ENCODE assay signal across 13 cellular contexts in the genomic region with DNA sequence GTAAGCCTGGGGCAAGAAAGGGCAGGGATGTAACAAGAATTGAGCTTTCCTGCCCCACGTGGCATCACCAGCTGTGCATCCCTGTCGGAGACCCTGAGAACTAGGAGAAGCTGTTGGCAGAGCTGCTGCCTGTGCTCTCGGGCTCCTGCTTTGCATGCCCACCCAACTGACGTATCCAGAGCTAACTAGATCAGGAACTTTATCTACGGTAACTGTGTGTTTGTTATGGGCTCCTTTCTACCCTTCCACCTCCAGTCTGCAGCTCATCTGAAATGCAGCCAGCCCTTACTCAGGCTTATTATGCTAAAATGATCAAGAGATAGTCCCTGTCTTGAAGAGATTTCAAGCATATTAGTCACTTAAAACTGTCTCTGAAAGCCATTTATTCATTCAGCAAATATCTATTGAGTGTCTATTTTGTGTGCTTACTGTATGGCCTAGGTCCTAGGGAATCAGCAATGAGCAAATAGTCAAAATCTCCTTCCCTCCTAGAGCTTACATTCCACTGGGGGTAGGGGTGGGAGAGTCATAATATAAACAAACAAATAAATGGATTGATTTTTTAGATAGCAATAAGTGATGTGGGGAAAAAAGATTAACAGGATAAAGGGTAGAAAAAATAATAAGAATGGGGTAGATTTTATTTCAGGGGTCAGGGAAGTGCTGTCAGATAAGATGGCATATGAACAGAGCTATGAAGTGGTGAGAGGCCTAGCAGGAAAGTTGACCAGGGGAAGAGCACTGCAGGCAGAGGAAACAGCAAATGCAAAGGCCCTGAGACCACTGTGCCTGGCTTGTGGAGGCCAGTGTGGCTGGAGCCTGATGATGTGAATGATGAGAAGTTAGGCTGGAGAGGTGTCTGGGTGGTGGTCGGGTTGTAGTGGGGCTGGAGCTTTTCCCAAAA.
A peak's percentile ranks its signal among the peaks of the same experiment; 100 is the strongest.
DNase-seq lines count a peak whose midpoint lies in the region; ATAC-seq and TF ChIP-seq lines count a peak whose summit lies in the region.
"Had no signal": no experiment of that assay in that cellular context is flagged by ENCODE, and none has a peak within 500 bp of the region (broad histone marks: within the 10 kb centered on the region; RNA-seq: fewer than 3 reads in every experiment).

No MANE protein-coding gene starts in this region.

- POLR2A ChIA-PET in Caco-2 (lab: Charles Lee), result no interaction called here

- no peaks in the 10 kb centered on the region for H4K20me1 ChIP-seq in mammary epithelial cell (ENCODE audit: insufficient read depth, low read length)

- TF ChIP-seq CTCF in Caco-2 (IDR thresholded peaks at IDR 0.05; ENCODE audit: insufficient read depth in 1 of 2, low read depth in 1 of 2, low read length in 1 of 2, severe bottlenecking in 1 of 2, unreplicated experiment in 1 of 2), result no peak
- no peak for TF ChIP-seq CTCF in mammary epithelial cell (conservative IDR thresholded peaks at IDR 0.05 in 1 of 2, IDR thresholded peaks at IDR 0.05 in 1 of 2; ENCODE audit: extremely low read depth in 1 of 2, insufficient read depth in 1 of 2, low read depth in 1 of 2, low read length in 2 of 2)

- intact Hi-C loops in Caco-2 (cut with micrococcal nuclease; ENCODE audit: unreplicated experiment), result no loop called here
- intact Hi-C loops in mammary epithelial cell (cut with micrococcal nuclease), result no loop called here

- no peak overlapping the region for H2AFZ ChIP-seq in mammary epithelial cell (ENCODE audit: low read depth, low read length)

- BruUV-seq in Caco-2 (replicated peaks; lab: Mats Ljungman, UMichigan), result no TSS peak
- BruUV-seq in mammary epithelial cell (replicated peaks; lab: Mats Ljungman, UMichigan), result no TSS peak

- no peak overlapping the region for H3K27ac ChIP-seq in mammary epithelial cell (ENCODE audit: insufficient read depth, low read depth, low read length)

- H3K79me2 ChIP-seq in mammary epithelial cell (ENCODE audit: insufficient read depth, low read length), result no peaks in the 10 kb centered on the region

- H3K36me3 Mint-ChIP-seq in Caco-2 (ENCODE audit: insufficient read depth, unreplicated experiment), result no peaks in the 10 kb centered on the region
- peaks cover 19 to 37% of the 10 kb centered on the region in 2 donors for H3K36me3 Mint-ChIP-seq in naive B cell

- H3K4me1 ChIP-seq in Caco-2 (no peaks in the 10 kb centered on the region), mammary epithelial cell (ENCODE audit: insufficient read depth, low read length) (peaks cover 22% of the 10 kb centered on the region)

- ATAC-seq in naive B cell (ENCODE audit: low read depth in 2 of 2), result no peak

- H3K27me3 Mint-ChIP-seq in Caco-2 (ENCODE audit: insufficient read depth, unreplicated experiment), result no peaks in the 10 kb centered on the region
- no peaks in the 10 kb centered on the region for H3K27me3 Mint-ChIP-seq in naive B cell
- H3K27me3 Mint-ChIP-seq: activated naive CD8-positive, alpha-beta T cell had no signal

- H3K27ac Mint-ChIP-seq in Caco-2 (ENCODE audit: unreplicated experiment), result peak overlapping the region; percentile 2
- peak overlapping the region in 4 of 6 donors; percentile 1 to 88 (median 15) for H3K27ac Mint-ChIP-seq in naive B cell
- H3K27ac Mint-ChIP-seq: activated naive CD8-positive, alpha-beta T cell had no signal

- no peaks in the 10 kb centered on the region for H3K4me1 Mint-ChIP-seq in Caco-2 (ENCODE audit: low read depth, unreplicated experiment)
- peaks cover 5 to 24% (median 18%) of the 10 kb centered on the region in 3 donors for H3K4me1 Mint-ChIP-seq in naive B cell

- no peak overlapping the region for H3K4me2 ChIP-seq in mammary epithelial cell (ENCODE audit: insufficient read depth, low read depth, low read length)

- H3K9me3 Mint-ChIP-seq in Caco-2 (ENCODE audit: unreplicated experiment) (peaks cover 24% of the 10 kb centered on the region), naive B cell (peaks cover 0 to 9% (median 6%) of the 10 kb centered on the region in 7 donors)

- dilution Hi-C loops in mammary epithelial cell (cut with HindIII; ENCODE audit: low sequenced_read_pairs), result no loop called here

- H3K4me3 Mint-ChIP-seq in Caco-2 (ENCODE audit: unreplicated experiment) (no peak overlapping the region), naive B cell (peak overlapping the region in 1 of 8 donors; percentile 73)
- H3K4me3 Mint-ChIP-seq: activated naive CD8-positive, alpha-beta T cell had no signal

- 82% methylated on average over 6 of the region's 6 CpGs for WGBS in mammary epithelial cell (ENCODE audit: low coverage, missing lambda C conversion rate)

- H3K4me3 ChIP-seq in Caco-2 (ENCODE audit: low read depth, low read length), result no peak overlapping the region
- no peak overlapping the region for H3K4me3 ChIP-seq in mammary epithelial cell (replicated peaks in 1 of 3; ENCODE audit: insufficient read depth in 1 of 3, low read depth in 2 of 3, low read length in 3 of 3)

- CTCF ChIA-PET in Caco-2 (lab: Charles Lee), result no interaction called here
- CTCF ChIA-PET in mammary epithelial cell (lab: Charles Lee; ENCODE audit: low non-redundant PET), result no interaction called here

- in situ Hi-C loops in mammary epithelial cell (cut with MboI; ENCODE audit: low sequenced_read_pairs in 2 of 2), result no loop called here

- no peak overlapping the region for H3K9ac ChIP-seq in mammary epithelial cell (ENCODE audit: insufficient read depth, low read length)

- no peaks in the 10 kb centered on the region for H3K9me3 ChIP-seq in Caco-2
- no peaks in the 10 kb centered on the region for H3K9me3 ChIP-seq in mammary epithelial cell (replicated peaks; ENCODE audit: insufficient read depth, low read length)

- H3K27me3 ChIP-seq in Caco-2 (replicated peaks; ENCODE audit: control insufficient read depth, insufficient read depth, low read length) (no peaks in the 10 kb centered on the region), mammary epithelial cell (ENCODE audit: insufficient read depth, low read length) (no peaks in the 10 kb centered on the region)

- DNase-seq in Caco-2 (no peak), M059J (ENCODE audit: low read depth) (peak; percentile 87), mammary epithelial cell (peak; percentile 34), naive B cell (no peak), HuH-7.5 (ENCODE audit: low spot score) (no peak), NCI-H510A (lab: John Stamatoyannopoulos, UW) (no peak), nucleus accumbens (lab: John Stamatoyannopoulos, UW) (no peak), pons (ENCODE audit: low spot score) (no peak)
- DNase-seq: activated CD4-positive, alpha-beta T cell treated with anti-CD3 and anti-CD28 coated beads, Interleukin-2, amount 50 U/mL, for 4 hours; DND-41; effector memory CD4-positive, alpha-beta T cell; SHP77 had no signal

- H3K36me3 ChIP-seq in Caco-2 (ENCODE audit: control insufficient read depth, insufficient read depth, low read length), result no peaks in the 10 kb centered on the region
- no peaks in the 10 kb centered on the region for H3K36me3 ChIP-seq in mammary epithelial cell (ENCODE audit: insufficient read depth, low read length)

Comparison
In these comparisons a context has a peak if more than half of its experiments do, and no peak if none do; other contexts are left out.
1. DNase-seq: peak in M059J (single experiment) and mammary epithelial cell (single experiment); none in Caco-2 (0 of 2), naive B cell (single experiment), HuH-7.5 (single experiment), NCI-H510A (single experiment), nucleus accumbens (0 of 56) and pons (single experiment).